In genomic region chr2:223943561-223944008, GRCh38 we compare ENCODE assay signal across 8 cellular contexts. TPM values are rescaled to one million over a fixed set of nuclear protein-coding genes. Genes with fewer than 3 reads are reported as not detected.
DNase-seq lines count a peak whose midpoint lies in the region; ATAC-seq and TF ChIP-seq lines count a peak whose summit lies in the region.

No MANE protein-coding gene starts in this region.

- peak overlapping the region; percentile 91 for H3K27ac Mint-ChIP-seq in activated CD4-positive, alpha-beta memory T cell treated with anti-CD3 and anti-CD28 coated beads for 36 hours

- H3K4me3 ChIP-seq in cardiac muscle cell (peak overlapping the region; percentile 91), gastrocnemius medialis (peak overlapping the region; percentile 77 to 92 (median 86))

- peaks cover 16% of the 10 kb centered on the region for H3K9me3 Mint-ChIP-seq in activated CD4-positive, alpha-beta memory T cell treated with anti-CD3 and anti-CD28 coated beads for 36 hours

- H3K4me3 Mint-ChIP-seq in activated CD4-positive, alpha-beta memory T cell treated with anti-CD3 and anti-CD28 coated beads for 36 hours = peak overlapping the region; percentile 91

- POLR2A ChIA-PET in activated CD4-positive, alpha-beta memory T cell treated with anti-CD3 and anti-CD28 coated beads for 36 hours (lab: Charles Lee) = interaction anchor here (2.4 kb wide), 1 partner anchor 14 kb away, joined by 14 read pairs; the partner anchor contains the start of gene MRPL44

- TF ChIP-seq CTCF in cardiac muscle cell (IDR thresholded peaks at IDR 0.05; ENCODE audit: low read depth, low read length) (no peak), gastrocnemius medialis (IDR thresholded peaks at IDR 0.05 in 4 of 5, conservative IDR thresholded peaks at IDR 0.05 in 1 of 5) (no peak)

- in situ Hi-C loops in gastrocnemius medialis (cut with MboI; ENCODE audit: low sequenced_read_pairs in 4 of 4) = no loop called here

- CTCF ChIA-PET in activated CD4-positive, alpha-beta memory T cell treated with anti-CD3 and anti-CD28 coated beads for 36 hours (lab: Charles Lee) = interaction anchor here (1.5 kb wide), 1 partner anchor 27 kb away, joined by 9 read pairs; no protein-coding TSS in a partner anchor

- no peaks in the 10 kb centered on the region for H3K27me3 ChIP-seq in cardiac muscle cell
- H3K27me3 ChIP-seq in gastrocnemius medialis = no peaks in the 10 kb centered on the region

- no peak for ATAC-seq in left ventricle myocardium superior
- no peak for ATAC-seq in gastrocnemius medialis
- no peak for ATAC-seq in HG03342 (IDR thresholded peaks at IDR 0.05; ENCODE audit: unreplicated experiment)
- no peak for ATAC-seq in HG03439 (IDR thresholded peaks at IDR 0.05; ENCODE audit: unreplicated experiment)

- H3K36me3 Mint-ChIP-seq in activated CD4-positive, alpha-beta memory T cell treated with anti-CD3 and anti-CD28 coated beads for 36 hours = peaks cover 38% of the 10 kb centered on the region

- peaks cover 5% of the 10 kb centered on the region for H3K4me1 ChIP-seq in cardiac muscle cell (ENCODE audit: low read depth)
- H3K4me1 ChIP-seq in gastrocnemius medialis = peaks cover 25 to 27% of the 10 kb centered on the region in 2 donors

- H3K4me1 Mint-ChIP-seq in activated CD4-positive, alpha-beta memory T cell treated with anti-CD3 and anti-CD28 coated beads for 36 hours (ENCODE audit: low read depth) = peaks cover 57% of the 10 kb centered on the region

- no peaks in the 10 kb centered on the region for H3K27me3 Mint-ChIP-seq in activated CD4-positive, alpha-beta memory T cell treated with anti-CD3 and anti-CD28 coated beads for 36 hours

- H3K27ac ChIP-seq in cardiac muscle cell = no peak overlapping the region
- peak overlapping the region; percentile 89 to 97 (median 92) for H3K27ac ChIP-seq in gastrocnemius medialis

- intact Hi-C loops in left ventricle myocardium superior (cut with micrococcal nuclease) (no loop called here), gastrocnemius medialis (cut with DNase I; ENCODE audit: low total_unique reads) (loop anchor here (2.0 kb wide), 1 partner anchor 13 kb away; no protein-coding TSS in a partner anchor)
- intact Hi-C loops in activated CD4-positive, alpha-beta memory T cell treated with anti-CD3 and anti-CD28 coated beads for 36 hours (cut with micrococcal nuclease) = loop anchor here (2.0 to 5.0 kb wide), 3 partner anchors 84 to 1131 kb away; no protein-coding TSS in a partner anchor

- no peaks in the 10 kb centered on the region for H3K9me3 ChIP-seq in cardiac muscle cell (ENCODE audit: low read depth)
- no peaks in the 10 kb centered on the region for H3K9me3 ChIP-seq in gastrocnemius medialis

- peak in 1 of 2 donors; percentile 62 for DNase-seq in cardiac muscle cell (ENCODE audit: low read depth in 1 of 2, low spot score in 1 of 2)
- DNase-seq in left ventricle myocardium superior = no peak
- no peak for DNase-seq in activated CD4-positive, alpha-beta memory T cell treated with anti-CD3 and anti-CD28 coated beads for 36 hours
- peak; percentile 62 for DNase-seq in glomerular visceral epithelial cell (ENCODE audit: extremely low spot score)
- no peak for DNase-seq in gastrocnemius medialis
- DNase-seq in NCI-H187 treated with DMSO at 0.1 percent for 48 hours (lab: John Stamatoyannopoulos, UW) = no peak

- no peak for TF ChIP-seq POLR2A in gastrocnemius medialis (IDR thresholded peaks at IDR 0.05)

- H3K36me3 ChIP-seq in cardiac muscle cell = no peaks in the 10 kb centered on the region
- no peaks in the 10 kb centered on the region for H3K36me3 ChIP-seq in gastrocnemius medialis

RNA-seq across cellular contexts. Expression of gene WDFY1, which starts 1.6 kb away (rescaled TPM):
- total RNA-seq in cardiac muscle cell = 19.0 and 20.7 TPM in 2 replicates
- 20.8 and 30.7 TPM in 2 replicates for polyA plus RNA-seq in cardiac muscle cell
- 12.4 TPM for total RNA-seq in left ventricle myocardium superior
- 10 to 100 TPM; 48.7 to 50.1 TPM for total RNA-seq in activated CD4-positive, alpha-beta memory T cell treated with anti-CD3 and anti-CD28 coated beads for 36 hours
- total RNA-seq in gastrocnemius medialis = 10 to 100 TPM; 12.0 to 25.7 (median 17.1) TPM

RNA-seq across cellular contexts. Expression of gene MRPL44, which starts 13.7 kb away (rescaled TPM):
- 31.5 and 38.4 TPM in 2 replicates for total RNA-seq in cardiac muscle cell
- polyA plus RNA-seq in cardiac muscle cell = 35.3 and 44.7 TPM in 2 replicates
- 40.0 TPM for total RNA-seq in left ventricle myocardium superior
- total RNA-seq in activated CD4-positive, alpha-beta memory T cell treated with anti-CD3 and anti-CD28 coated beads for 36 hours = 10 to 100 TPM; 39.4 to 41.6 TPM
- total RNA-seq in gastrocnemius medialis = 10 to 100 TPM; 25.8 to 40.6 (median 33.7) TPM
